Comparison of ENCODE assay signal across 1 cellular context in the genomic region with DNA sequence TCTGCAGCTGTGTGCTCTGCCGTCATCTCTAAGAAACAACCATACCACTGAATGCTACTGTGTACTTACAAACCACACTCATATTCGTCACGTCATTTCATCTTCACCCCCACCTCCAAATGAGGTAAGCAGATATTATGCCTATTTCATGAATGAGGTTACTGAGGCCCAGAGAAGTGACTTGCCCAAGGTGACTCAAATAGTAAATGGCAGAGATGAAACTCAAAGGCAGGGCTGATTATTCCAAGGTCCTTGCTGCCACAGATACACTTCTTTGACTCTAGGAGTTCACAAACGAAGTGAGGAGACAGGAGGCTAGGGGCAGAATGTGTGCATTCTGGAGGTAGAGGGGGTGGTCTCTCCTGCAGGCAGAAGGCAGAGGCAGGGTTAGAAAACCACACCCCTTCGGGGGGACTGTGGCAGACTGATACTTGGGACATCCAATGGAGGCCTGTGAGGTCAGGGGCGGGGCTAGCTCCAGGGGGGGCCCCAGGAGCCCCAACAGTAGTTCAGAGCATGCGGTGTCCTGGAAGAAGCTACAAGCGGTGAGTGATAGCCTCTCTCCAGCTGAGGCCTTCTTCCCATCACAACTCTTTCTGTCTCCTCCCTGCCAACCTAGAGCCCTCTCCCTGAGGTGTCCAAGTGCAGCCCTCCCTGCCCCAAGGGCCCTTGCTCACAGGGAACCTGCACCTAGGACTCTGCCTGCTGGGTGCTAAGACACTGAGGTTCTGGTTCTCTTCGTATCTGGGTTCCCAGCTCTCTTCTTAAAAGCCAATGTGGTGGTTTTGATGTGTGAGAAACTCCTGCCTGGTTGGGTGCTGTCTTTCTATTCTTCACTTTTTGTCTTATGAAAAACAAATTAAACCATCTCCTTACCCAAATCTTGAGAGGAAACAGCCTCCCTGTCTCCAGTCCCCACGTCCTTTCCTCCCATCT.
TF ChIP-seq lines count a peak whose summit lies in the region.

No MANE protein-coding gene starts in this region.

TF ChIP-seq in GM12878, 131 proteins besides CTCF, POLR2A, EP300 and RAD21 (continued from another document):
- 0 out of 2 replicates have a peak, but pooled peaks have one; percentile 27 for TF ChIP-seq RFX5 (IDR thresholded peaks at IDR 0.05; ENCODE audit: low read depth, low read length)
- no peak for TF ChIP-seq HDAC6 (IDR thresholded peaks at IDR 0.05; ENCODE audit: unreplicated experiment)
- peak; percentile 57 for TF ChIP-seq MXI1 (IDR thresholded peaks at IDR 0.05; ENCODE audit: low read depth, low read length)
- TF ChIP-seq ZBED1 (IDR thresholded peaks at IDR 0.05; ENCODE audit: borderline replicate concordance) = peak; percentile 47; the same call in 1 of the 2 replicates
- TF ChIP-seq RUNX3 (IDR thresholded peaks at IDR 0.05; ENCODE audit: low read length) = peak; percentile 86
- peak; percentile 58 for TF ChIP-seq SMAD1 (IDR thresholded peaks at IDR 0.05; ENCODE audit: low read depth, partially characterized antibody)
- TF ChIP-seq CHD1 (IDR thresholded peaks at IDR 0.05; ENCODE audit: low read depth, low read length) = 0 out of 2 replicates have a peak, but pooled peaks have one; percentile 52
- no peak for TF ChIP-seq JUND (IDR thresholded peaks at IDR 0.05; ENCODE audit: low read depth, low read length)
- TF ChIP-seq ATF7 (IDR thresholded peaks at IDR 0.05; ENCODE audit: low read depth) = peak; percentile 97
- peak; percentile 46; the same call in 1 of the 2 replicates for TF ChIP-seq BCL11A (IDR thresholded peaks at IDR 0.05; ENCODE audit: low read depth, low read length)
- TF ChIP-seq SIX5 (IDR thresholded peaks at IDR 0.05; ENCODE audit: low read depth, low read length, severe bottlenecking) = no peak
- TF ChIP-seq MTA2 (IDR thresholded peaks at IDR 0.05; ENCODE audit: low read depth) = peak; percentile 52
- TF ChIP-seq, protein P1, sequence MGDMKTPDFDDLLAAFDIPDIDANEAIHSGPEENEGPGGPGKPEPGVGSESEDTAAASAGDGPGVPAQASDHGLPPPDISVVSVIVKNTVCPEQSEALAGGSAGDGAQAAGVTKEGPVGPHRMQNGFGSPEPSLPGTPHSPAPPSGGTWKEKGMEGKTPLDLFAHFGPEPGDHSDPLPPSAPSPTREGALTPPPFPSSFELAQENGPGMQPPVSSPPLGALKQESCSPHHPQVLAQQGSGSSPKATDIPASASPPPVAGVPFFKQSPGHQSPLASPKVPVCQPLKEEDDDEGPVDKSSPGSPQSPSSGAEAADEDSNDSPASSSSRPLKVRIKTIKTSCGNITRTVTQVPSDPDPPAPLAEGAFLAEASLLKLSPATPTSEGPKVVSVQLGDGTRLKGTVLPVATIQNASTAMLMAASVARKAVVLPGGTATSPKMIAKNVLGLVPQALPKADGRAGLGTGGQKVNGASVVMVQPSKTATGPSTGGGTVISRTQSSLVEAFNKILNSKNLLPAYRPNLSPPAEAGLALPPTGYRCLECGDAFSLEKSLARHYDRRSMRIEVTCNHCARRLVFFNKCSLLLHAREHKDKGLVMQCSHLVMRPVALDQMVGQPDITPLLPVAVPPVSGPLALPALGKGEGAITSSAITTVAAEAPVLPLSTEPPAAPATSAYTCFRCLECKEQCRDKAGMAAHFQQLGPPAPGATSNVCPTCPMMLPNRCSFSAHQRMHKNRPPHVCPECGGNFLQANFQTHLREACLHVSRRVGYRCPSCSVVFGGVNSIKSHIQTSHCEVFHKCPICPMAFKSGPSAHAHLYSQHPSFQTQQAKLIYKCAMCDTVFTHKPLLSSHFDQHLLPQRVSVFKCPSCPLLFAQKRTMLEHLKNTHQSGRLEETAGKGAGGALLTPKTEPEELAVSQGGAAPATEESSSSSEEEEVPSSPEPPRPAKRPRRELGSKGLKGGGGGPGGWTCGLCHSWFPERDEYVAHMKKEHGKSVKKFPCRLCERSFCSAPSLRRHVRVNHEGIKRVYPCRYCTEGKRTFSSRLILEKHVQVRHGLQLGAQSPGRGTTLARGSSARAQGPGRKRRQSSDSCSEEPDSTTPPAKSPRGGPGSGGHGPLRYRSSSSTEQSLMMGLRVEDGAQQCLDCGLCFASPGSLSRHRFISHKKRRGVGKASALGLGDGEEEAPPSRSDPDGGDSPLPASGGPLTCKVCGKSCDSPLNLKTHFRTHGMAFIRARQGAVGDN (IDR thresholded peaks at IDR 0.05) = peak; percentile 76
- TF ChIP-seq, protein P2, sequence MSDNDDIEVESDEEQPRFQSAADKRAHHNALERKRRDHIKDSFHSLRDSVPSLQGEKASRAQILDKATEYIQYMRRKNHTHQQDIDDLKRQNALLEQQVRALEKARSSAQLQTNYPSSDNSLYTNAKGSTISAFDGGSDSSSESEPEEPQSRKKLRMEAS (IDR thresholded peaks at IDR 0.05; ENCODE audit: low read depth, low read length) = peak; percentile 56
- no peak for TF ChIP-seq ZNF217 (IDR thresholded peaks at IDR 0.05)
- TF ChIP-seq RELA (IDR thresholded peaks at IDR 0.05; ENCODE audit: borderline replicate concordance, partially characterized antibody) = peak; percentile 9
- 0 out of 2 replicates have a peak, but pooled peaks have one; percentile 29 for TF ChIP-seq DPF2 (IDR thresholded peaks at IDR 0.05)
- peak; percentile 67; the same call in 1 of the 2 replicates for TF ChIP-seq IKZF1 (conservative IDR thresholded peaks at IDR 0.05)
- TF ChIP-seq ETV6 (conservative IDR thresholded peaks at IDR 0.05 in 1 of 2, IDR thresholded peaks at IDR 0.05 in 1 of 2; ENCODE audit: borderline replicate concordance in 1 of 2, low read depth in 1 of 2) = peak in 1 of 2 experiments; percentile 70; a peak in 1 of 4 replicates
- no peak for TF ChIP-seq CHD2 (IDR thresholded peaks at IDR 0.05; ENCODE audit: borderline replicate concordance, low read depth, low read length)
- TF ChIP-seq, protein P3, sequence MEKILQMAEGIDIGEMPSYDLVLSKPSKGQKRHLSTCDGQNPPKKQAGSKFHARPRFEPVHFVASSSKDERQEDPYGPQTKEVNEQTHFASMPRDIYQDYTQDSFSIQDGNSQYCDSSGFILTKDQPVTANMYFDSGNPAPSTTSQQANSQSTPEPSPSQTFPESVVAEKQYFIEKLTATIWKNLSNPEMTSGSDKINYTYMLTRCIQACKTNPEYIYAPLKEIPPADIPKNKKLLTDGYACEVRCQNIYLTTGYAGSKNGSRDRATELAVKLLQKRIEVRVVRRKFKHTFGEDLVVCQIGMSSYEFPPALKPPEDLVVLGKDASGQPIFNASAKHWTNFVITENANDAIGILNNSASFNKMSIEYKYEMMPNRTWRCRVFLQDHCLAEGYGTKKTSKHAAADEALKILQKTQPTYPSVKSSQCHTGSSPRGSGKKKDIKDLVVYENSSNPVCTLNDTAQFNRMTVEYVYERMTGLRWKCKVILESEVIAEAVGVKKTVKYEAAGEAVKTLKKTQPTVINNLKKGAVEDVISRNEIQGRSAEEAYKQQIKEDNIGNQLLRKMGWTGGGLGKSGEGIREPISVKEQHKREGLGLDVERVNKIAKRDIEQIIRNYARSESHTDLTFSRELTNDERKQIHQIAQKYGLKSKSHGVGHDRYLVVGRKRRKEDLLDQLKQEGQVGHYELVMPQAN (conservative IDR thresholded peaks at IDR 0.05) = 0 out of 2 replicates have a peak, but pooled peaks have one; percentile 44
- TF ChIP-seq ZNF622 (IDR thresholded peaks at IDR 0.05) = no peak
- TF ChIP-seq LARP7 (IDR thresholded peaks at IDR 0.05) = peak; percentile 48; the same call in 1 of the 2 replicates
- peak; percentile 96 for TF ChIP-seq CREB1 (IDR thresholded peaks at IDR 0.05; ENCODE audit: low read depth)
- TF ChIP-seq NBN (IDR thresholded peaks at IDR 0.05) = peak; percentile 88
- TF ChIP-seq TCF7 (IDR thresholded peaks at IDR 0.05; ENCODE audit: borderline replicate concordance) = no peak
- TF ChIP-seq NFXL1 (IDR thresholded peaks at IDR 0.05; ENCODE audit: borderline replicate concordance) = no peak
- TF ChIP-seq POLR2AphosphoS5 (IDR thresholded peaks at IDR 0.05; ENCODE audit: low read length) = peak; percentile 92
- peak; percentile 90 for TF ChIP-seq SMARCA5 (IDR thresholded peaks at IDR 0.05)
- TF ChIP-seq NFYA (IDR thresholded peaks at IDR 0.05; ENCODE audit: borderline replicate concordance, low read depth, low read length) = no peak
